Comparison of ENCODE assay signal across 8 cellular contexts in genomic region chr19:50556236-50557008, GRCh38. TPM values are rescaled to one million over a fixed set of nuclear protein-coding genes. Genes with fewer than 3 reads are reported as not detected.
A peak's percentile ranks its signal among the peaks of the same experiment; 100 is the strongest.
DNase-seq lines count a peak whose midpoint lies in the region; ATAC-seq and TF ChIP-seq lines count a peak whose summit lies in the region.

No MANE protein-coding gene starts in this region.

- H3K4me1 Mint-ChIP-seq in activated CD4-positive, alpha-beta T cell treated with anti-CD3 and anti-CD28 coated beads, Interleukin-2, amount 10 ng/mL, durations not matched to agents 24 days and 14 days = peaks cover 4% of the 10 kb centered on the region

- H3K36me3 Mint-ChIP-seq in activated CD4-positive, alpha-beta T cell treated with anti-CD3 and anti-CD28 coated beads, Interleukin-2, amount 10 ng/mL, durations not matched to agents 24 days and 14 days (ENCODE audit: low read depth) = no peaks in the 10 kb centered on the region

- H3K27me3 ChIP-seq in colonic mucosa (peaks cover 8% of the 10 kb centered on the region), left lung (peaks cover 4 to 96% of the 10 kb centered on the region in 2 donors)

- peak overlapping the region; percentile 20 for H3K4me3 ChIP-seq in colonic mucosa
- H3K4me3 ChIP-seq in left lung = peak overlapping the region in 1 of 2 donors; percentile 23

- TF ChIP-seq CTCF in colonic mucosa (IDR thresholded peaks at IDR 0.05) = peak; percentile 62
- peak; percentile 68 to 76 for TF ChIP-seq CTCF in left lung (IDR thresholded peaks at IDR 0.05)

- H3K36me3 ChIP-seq in colonic mucosa (no peaks in the 10 kb centered on the region), left lung (no peaks in the 10 kb centered on the region)

- peak overlapping the region; percentile 81 for H3K27ac Mint-ChIP-seq in activated CD4-positive, alpha-beta T cell treated with anti-CD3 and anti-CD28 coated beads, Interleukin-2, amount 10 ng/mL, durations not matched to agents 24 days and 14 days

- peak overlapping the region; percentile 98 for H3K4me3 Mint-ChIP-seq in activated CD4-positive, alpha-beta T cell treated with anti-CD3 and anti-CD28 coated beads, Interleukin-2, amount 10 ng/mL, durations not matched to agents 24 days and 14 days

- intact Hi-C loops in activated CD4-positive, alpha-beta T cell treated with anti-CD3 and anti-CD28 coated beads, Interleukin-2, amount 10 ng/mL, durations not matched to agents 24 days and 14 days (cut with micrococcal nuclease) = loop anchor here (5.0 kb wide), 1 partner anchor 199 kb away; no protein-coding TSS in a partner anchor
- intact Hi-C loops in colonic mucosa (cut with DNase I) = no loop called here
- intact Hi-C loops in left lung (cut with DNase I) = no loop called here

- H3K9ac ChIP-seq in colonic mucosa (ENCODE audit: low read depth in 2 of 2, low read length in 2 of 2) = no peak overlapping the region

- no peak overlapping the region for H3K27ac ChIP-seq in colonic mucosa
- H3K27ac ChIP-seq in left lung = no peak overlapping the region

- peak; percentile 86 for ATAC-seq in left lung
- no peak for ATAC-seq in GM18861 (IDR thresholded peaks at IDR 0.05; ENCODE audit: unreplicated experiment)

- H3K27me3 Mint-ChIP-seq in activated CD4-positive, alpha-beta T cell treated with anti-CD3 and anti-CD28 coated beads, Interleukin-2, amount 10 ng/mL, durations not matched to agents 24 days and 14 days = peaks cover 44% of the 10 kb centered on the region

- H3K9me3 Mint-ChIP-seq in activated CD4-positive, alpha-beta T cell treated with anti-CD3 and anti-CD28 coated beads, Interleukin-2, amount 10 ng/mL, durations not matched to agents 24 days and 14 days = no peaks in the 10 kb centered on the region

- H3K9me3 ChIP-seq in colonic mucosa = no peaks in the 10 kb centered on the region
- no peaks in the 10 kb centered on the region for H3K9me3 ChIP-seq in left lung

- DNase-seq in DMS 273 (lab: John Stamatoyannopoulos, UW; ENCODE audit: unreplicated experiment) (peak; percentile 78), DMS 273 treated with DMSO at 0.1 percent for 48 hours (lab: John Stamatoyannopoulos, UW) (no peak), NCI-H2196 (lab: John Stamatoyannopoulos, UW; ENCODE audit: unreplicated experiment) (peak; percentile 91), colonic mucosa (peak; percentile 67), left lung (peak; percentile 64 to 87)
- DNase-seq in activated CD4-positive, alpha-beta T cell treated with anti-CD3 and anti-CD28 coated beads, Interleukin-2, amount 10 ng/mL, durations not matched to agents 24 days and 14 days = peak; percentile 94
- DNase-seq in stimulated activated CD4-positive, alpha-beta T cell treated with anti-CD3 and anti-CD28 coated beads, Interleukin-2, amount 100 ng/mL, for 48 hours = peak; percentile 82 to 84

- H3K4me1 ChIP-seq in colonic mucosa = no peaks in the 10 kb centered on the region
- peaks cover 0 to 11% of the 10 kb centered on the region in 2 donors for H3K4me1 ChIP-seq in left lung

RNA-seq across cellular contexts. Expression of gene LRRC4B, which starts 11.8 kb away (rescaled TPM):
- total RNA-seq in activated CD4-positive, alpha-beta T cell treated with anti-CD3 and anti-CD28 coated beads, Interleukin-2, amount 10 ng/mL, durations not matched to agents 24 days and 14 days = 0.12 TPM in 1 of 2 replicates, not detected in the other
- total RNA-seq in colonic mucosa = 1 to 10 TPM; 1.1 TPM
- 1 to 10 TPM; 2.8 to 3.2 TPM for total RNA-seq in left lung

RNA-seq across cellular contexts. Expression of gene ASPDH, which starts 42.7 kb away (rescaled TPM):
- total RNA-seq in activated CD4-positive, alpha-beta T cell treated with anti-CD3 and anti-CD28 coated beads, Interleukin-2, amount 10 ng/mL, durations not matched to agents 24 days and 14 days = not detected in 2 replicates
- total RNA-seq in colonic mucosa (not detected), left lung (not detected)

RNA-seq across cellular contexts. Expression of gene JOSD2, which starts 45.4 kb away (rescaled TPM):
- total RNA-seq in activated CD4-positive, alpha-beta T cell treated with anti-CD3 and anti-CD28 coated beads, Interleukin-2, amount 10 ng/mL, durations not matched to agents 24 days and 14 days = 41.7 and 44.0 TPM in 2 replicates
- total RNA-seq in colonic mucosa (10 to 100 TPM; 27.0 to 45.0 TPM), left lung (10 to 100 TPM; 44.1 to 52.0 TPM)
